1 cellular context compared by ENCODE assay signal in the genomic region with DNA sequence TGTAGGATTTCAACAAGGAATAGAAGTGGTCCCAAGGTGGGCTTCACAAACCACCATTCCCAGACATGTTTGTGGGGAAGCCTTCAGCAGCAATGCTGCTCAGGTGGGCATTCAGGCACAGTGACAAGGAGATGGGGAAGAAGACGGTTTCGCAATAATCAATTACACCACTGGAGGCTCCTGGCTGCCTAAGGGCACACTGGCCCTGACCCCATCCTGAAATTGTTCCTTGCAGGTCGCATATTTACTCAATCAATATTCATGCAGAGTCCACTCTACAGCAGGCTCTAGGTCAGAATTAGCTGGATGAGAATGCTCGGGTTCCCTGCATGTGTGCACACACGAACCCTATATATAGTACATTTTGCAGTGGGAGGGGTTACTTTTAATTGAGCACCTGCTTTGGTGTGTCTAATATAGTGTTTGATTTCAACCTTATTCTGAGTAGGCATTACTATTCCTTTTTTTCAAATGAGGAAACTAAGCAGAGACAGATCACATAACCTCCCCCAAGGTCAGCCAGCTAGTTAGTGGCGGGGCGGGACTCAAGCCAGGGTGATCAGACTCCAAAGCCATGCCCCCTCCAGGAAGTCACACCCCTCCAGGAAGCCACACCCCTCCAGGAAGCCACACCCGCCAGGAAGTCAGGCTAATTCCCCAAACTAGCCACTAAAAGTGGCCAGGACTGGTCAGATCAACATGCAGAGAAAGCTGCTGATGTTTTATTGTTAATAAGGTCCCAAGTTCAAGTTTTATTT.
TF ChIP-seq lines count a peak whose summit lies in the region.

No MANE protein-coding gene starts in this region.

TF ChIP-seq in K562, 482 proteins besides CTCF, POLR2A, EP300 and RAD21 (continued from another document and continues in another):
- TF ChIP-seq, protein P1, sequence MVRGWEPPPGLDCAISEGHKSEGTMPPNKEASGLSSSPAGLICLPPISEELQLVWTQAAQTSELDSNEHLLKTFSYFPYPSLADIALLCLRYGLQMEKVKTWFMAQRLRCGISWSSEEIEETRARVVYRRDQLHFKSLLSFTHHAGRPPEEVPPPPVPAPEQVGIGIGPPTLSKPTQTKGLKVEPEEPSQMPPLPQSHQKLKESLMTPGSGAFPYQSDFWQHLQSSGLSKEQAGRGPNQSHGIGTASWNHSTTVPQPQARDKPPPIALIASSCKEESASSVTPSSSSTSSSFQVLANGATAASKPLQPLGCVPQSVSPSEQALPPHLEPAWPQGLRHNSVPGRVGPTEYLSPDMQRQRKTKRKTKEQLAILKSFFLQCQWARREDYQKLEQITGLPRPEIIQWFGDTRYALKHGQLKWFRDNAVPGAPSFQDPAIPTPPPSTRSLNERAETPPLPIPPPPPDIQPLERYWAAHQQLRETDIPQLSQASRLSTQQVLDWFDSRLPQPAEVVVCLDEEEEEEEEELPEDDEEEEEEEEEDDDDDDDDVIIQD (CRISPR knock-in tag; IDR thresholded peaks at IDR 0.05): no peak
- no peak for TF ChIP-seq MYC (IDR thresholded peaks at IDR 0.05; ENCODE audit: low read depth, low read length)
- TF ChIP-seq MYC (CRISPR knock-in tag; IDR thresholded peaks at IDR 0.05; ENCODE audit: borderline replicate concordance, low read depth): no peak
- TF ChIP-seq ZKSCAN1 (IDR thresholded peaks at IDR 0.05; ENCODE audit: low read depth, low read length): no peak
- TF ChIP-seq STAT5A (IDR thresholded peaks at IDR 0.05; ENCODE audit: borderline replicate concordance, low read length): no peak
- no peak for TF ChIP-seq CREB1 (IDR thresholded peaks at IDR 0.05)
- no peak for TF ChIP-seq CREB1 (CRISPR knock-in tag; IDR thresholded peaks at IDR 0.05)
- peak; percentile 85 for TF ChIP-seq ELF1 (tag; IDR thresholded peaks at IDR 0.05)
- no peak for TF ChIP-seq ARNT (IDR thresholded peaks at IDR 0.05)
- TF ChIP-seq FOXA3 (CRISPR knock-in tag; conservative IDR thresholded peaks at IDR 0.05 in 1 of 2, IDR thresholded peaks at IDR 0.05 in 1 of 2): no peak
- no peak for TF ChIP-seq FOXJ2 (tag; IDR thresholded peaks at IDR 0.05)
- TF ChIP-seq NFYB (IDR thresholded peaks at IDR 0.05; ENCODE audit: extremely low read depth, insufficient read length): no peak
- TF ChIP-seq, protein P2, sequence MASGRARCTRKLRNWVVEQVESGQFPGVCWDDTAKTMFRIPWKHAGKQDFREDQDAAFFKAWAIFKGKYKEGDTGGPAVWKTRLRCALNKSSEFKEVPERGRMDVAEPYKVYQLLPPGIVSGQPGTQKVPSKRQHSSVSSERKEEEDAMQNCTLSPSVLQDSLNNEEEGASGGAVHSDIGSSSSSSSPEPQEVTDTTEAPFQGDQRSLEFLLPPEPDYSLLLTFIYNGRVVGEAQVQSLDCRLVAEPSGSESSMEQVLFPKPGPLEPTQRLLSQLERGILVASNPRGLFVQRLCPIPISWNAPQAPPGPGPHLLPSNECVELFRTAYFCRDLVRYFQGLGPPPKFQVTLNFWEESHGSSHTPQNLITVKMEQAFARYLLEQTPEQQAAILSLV (tag; IDR thresholded peaks at IDR 0.05): peak; percentile 50; the same call in 1 of the 2 replicates
- no peak for TF ChIP-seq CHD1 (IDR thresholded peaks at IDR 0.05; ENCODE audit: low read length)
- peak; percentile 87 for TF ChIP-seq CEBPG (CRISPR knock-in tag; IDR thresholded peaks at IDR 0.05)
- peak; percentile 79 to 96 for TF ChIP-seq CEBPG (tag; conservative IDR thresholded peaks at IDR 0.05 in 1 of 2, IDR thresholded peaks at IDR 0.05 in 1 of 2)
- TF ChIP-seq, protein P3, sequence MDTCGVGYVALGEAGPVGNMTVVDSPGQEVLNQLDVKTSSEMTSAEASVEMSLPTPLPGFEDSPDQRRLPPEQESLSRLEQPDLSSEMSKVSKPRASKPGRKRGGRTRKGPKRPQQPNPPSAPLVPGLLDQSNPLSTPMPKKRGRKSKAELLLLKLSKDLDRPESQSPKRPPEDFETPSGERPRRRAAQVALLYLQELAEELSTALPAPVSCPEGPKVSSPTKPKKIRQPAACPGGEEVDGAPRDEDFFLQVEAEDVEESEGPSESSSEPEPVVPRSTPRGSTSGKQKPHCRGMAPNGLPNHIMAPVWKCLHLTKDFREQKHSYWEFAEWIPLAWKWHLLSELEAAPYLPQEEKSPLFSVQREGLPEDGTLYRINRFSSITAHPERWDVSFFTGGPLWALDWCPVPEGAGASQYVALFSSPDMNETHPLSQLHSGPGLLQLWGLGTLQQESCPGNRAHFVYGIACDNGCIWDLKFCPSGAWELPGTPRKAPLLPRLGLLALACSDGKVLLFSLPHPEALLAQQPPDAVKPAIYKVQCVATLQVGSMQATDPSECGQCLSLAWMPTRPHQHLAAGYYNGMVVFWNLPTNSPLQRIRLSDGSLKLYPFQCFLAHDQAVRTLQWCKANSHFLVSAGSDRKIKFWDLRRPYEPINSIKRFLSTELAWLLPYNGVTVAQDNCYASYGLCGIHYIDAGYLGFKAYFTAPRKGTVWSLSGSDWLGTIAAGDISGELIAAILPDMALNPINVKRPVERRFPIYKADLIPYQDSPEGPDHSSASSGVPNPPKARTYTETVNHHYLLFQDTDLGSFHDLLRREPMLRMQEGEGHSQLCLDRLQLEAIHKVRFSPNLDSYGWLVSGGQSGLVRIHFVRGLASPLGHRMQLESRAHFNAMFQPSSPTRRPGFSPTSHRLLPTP (IDR thresholded peaks at IDR 0.05; ENCODE audit: borderline replicate concordance, extremely low read depth, insufficient read length): no peak
- TF ChIP-seq GABPA (tag; conservative IDR thresholded peaks at IDR 0.05; ENCODE audit: low read depth): peak; percentile 63
- no peak for TF ChIP-seq ZNF431 (CRISPR knock-in tag; IDR thresholded peaks at IDR 0.05)
- TF ChIP-seq, protein P4, sequence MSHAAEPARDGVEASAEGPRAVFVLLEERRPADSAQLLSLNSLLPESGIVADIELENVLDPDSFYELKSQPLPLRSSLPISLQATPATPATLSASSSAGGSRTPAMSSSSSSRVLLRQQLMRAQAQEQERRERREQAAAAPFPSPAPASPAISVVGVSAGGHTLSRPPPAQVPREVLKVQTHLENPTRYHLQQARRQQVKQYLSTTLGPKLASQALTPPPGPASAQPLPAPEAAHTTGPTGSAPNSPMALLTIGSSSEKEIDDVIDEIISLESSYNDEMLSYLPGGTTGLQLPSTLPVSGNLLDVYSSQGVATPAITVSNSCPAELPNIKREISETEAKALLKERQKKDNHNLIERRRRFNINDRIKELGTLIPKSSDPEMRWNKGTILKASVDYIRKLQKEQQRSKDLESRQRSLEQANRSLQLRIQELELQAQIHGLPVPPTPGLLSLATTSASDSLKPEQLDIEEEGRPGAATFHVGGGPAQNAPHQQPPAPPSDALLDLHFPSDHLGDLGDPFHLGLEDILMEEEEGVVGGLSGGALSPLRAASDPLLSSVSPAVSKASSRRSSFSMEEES (CRISPR knock-in tag; IDR thresholded peaks at IDR 0.05): no peak
- no peak for TF ChIP-seq U2AF2 (optimal IDR thresholded peaks at IDR 0.05; ENCODE audit: low read depth, low read length)
- TF ChIP-seq, protein P5, sequence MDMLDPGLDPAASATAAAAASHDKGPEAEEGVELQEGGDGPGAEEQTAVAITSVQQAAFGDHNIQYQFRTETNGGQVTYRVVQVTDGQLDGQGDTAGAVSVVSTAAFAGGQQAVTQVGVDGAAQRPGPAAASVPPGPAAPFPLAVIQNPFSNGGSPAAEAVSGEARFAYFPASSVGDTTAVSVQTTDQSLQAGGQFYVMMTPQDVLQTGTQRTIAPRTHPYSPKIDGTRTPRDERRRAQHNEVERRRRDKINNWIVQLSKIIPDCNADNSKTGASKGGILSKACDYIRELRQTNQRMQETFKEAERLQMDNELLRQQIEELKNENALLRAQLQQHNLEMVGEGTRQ (CRISPR knock-in tag; IDR thresholded peaks at IDR 0.05): no peak
- TF ChIP-seq, protein P6, sequence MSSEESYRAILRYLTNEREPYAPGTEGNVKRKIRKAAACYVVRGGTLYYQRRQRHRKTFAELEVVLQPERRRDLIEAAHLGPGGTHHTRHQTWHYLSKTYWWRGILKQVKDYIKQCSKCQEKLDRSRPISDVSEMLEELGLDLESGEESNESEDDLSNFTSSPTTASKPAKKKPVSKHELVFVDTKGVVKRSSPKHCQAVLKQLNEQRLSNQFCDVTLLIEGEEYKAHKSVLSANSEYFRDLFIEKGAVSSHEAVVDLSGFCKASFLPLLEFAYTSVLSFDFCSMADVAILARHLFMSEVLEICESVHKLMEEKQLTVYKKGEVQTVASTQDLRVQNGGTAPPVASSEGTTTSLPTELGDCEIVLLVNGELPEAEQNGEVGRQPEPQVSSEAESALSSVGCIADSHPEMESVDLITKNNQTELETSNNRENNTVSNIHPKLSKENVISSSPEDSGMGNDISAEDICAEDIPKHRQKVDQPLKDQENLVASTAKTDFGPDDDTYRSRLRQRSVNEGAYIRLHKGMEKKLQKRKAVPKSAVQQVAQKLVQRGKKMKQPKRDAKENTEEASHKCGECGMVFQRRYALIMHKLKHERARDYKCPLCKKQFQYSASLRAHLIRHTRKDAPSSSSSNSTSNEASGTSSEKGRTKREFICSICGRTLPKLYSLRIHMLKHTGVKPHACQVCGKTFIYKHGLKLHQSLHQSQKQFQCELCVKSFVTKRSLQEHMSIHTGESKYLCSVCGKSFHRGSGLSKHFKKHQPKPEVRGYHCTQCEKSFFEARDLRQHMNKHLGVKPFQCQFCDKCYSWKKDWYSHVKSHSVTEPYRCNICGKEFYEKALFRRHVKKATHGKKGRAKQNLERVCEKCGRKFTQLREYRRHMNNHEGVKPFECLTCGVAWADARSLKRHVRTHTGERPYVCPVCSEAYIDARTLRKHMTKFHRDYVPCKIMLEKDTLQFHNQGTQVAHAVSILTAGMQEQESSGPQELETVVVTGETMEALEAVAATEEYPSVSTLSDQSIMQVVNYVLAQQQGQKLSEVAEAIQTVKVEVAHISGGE (CRISPR knock-in tag; IDR thresholded peaks at IDR 0.05): 0 out of 6 replicates have a peak, but pooled peaks of 1 of the 3 experiments have one; percentile 10
- TF ChIP-seq THRAP3 (IDR thresholded peaks at IDR 0.05; ENCODE audit: borderline replicate concordance): no peak
- TF ChIP-seq PRMT5 (CRISPR knock-in tag; IDR thresholded peaks at IDR 0.05): no peak
- TF ChIP-seq DMBX1 (CRISPR knock-in tag; IDR thresholded peaks at IDR 0.05; ENCODE audit: borderline replicate concordance): no peak
- no peak for TF ChIP-seq ZNF699 (CRISPR knock-in tag; IDR thresholded peaks at IDR 0.05; ENCODE audit: insufficient replicate concordance)
- no peak for TF ChIP-seq ZNF445 (CRISPR knock-in tag; IDR thresholded peaks at IDR 0.05; ENCODE audit: low read depth)
- TF ChIP-seq ZNF146 (CRISPR knock-in tag; IDR thresholded peaks at IDR 0.05; ENCODE audit: unreplicated experiment): no peak
- TF ChIP-seq, protein P7, sequence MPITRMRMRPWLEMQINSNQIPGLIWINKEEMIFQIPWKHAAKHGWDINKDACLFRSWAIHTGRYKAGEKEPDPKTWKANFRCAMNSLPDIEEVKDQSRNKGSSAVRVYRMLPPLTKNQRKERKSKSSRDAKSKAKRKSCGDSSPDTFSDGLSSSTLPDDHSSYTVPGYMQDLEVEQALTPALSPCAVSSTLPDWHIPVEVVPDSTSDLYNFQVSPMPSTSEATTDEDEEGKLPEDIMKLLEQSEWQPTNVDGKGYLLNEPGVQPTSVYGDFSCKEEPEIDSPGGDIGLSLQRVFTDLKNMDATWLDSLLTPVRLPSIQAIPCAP (CRISPR knock-in tag; IDR thresholded peaks at IDR 0.05; ENCODE audit: borderline replicate concordance): no peak
- TF ChIP-seq XRCC5 (IDR thresholded peaks at IDR 0.05; ENCODE audit: low read depth, low read length): no peak
- no peak for TF ChIP-seq SMARCA5 (IDR thresholded peaks at IDR 0.05)
- TF ChIP-seq ZNF263 (CRISPR knock-in tag; IDR thresholded peaks at IDR 0.05; ENCODE audit: borderline replicate concordance): no peak
- peak in 1 of 3 experiments; percentile 7 for TF ChIP-seq YY1 (IDR thresholded peaks at IDR 0.05; ENCODE audit: borderline replicate concordance in 1 of 3, control insufficient read depth in 1 of 3, extremely low read depth in 1 of 3, insufficient read depth in 3 of 3, insufficient read length in 1 of 3, insufficient replicate concordance in 2 of 3, low read depth in 1 of 3, low read length in 2 of 3)
- no peak for TF ChIP-seq ETV6 (IDR thresholded peaks at IDR 0.05; ENCODE audit: borderline replicate concordance in 1 of 2, low read depth in 2 of 2, low read length in 1 of 2)
- TF ChIP-seq ETV6 (CRISPR knock-in tag; IDR thresholded peaks at IDR 0.05; ENCODE audit: borderline replicate concordance): no peak
- no peak for TF ChIP-seq SNIP1 (IDR thresholded peaks at IDR 0.05; ENCODE audit: low read depth)
- no peak for TF ChIP-seq MTA3 (IDR thresholded peaks at IDR 0.05; ENCODE audit: borderline replicate concordance)
- no peak for TF ChIP-seq PHF21A (IDR thresholded peaks at IDR 0.05; ENCODE audit: borderline replicate concordance, low read depth)
- no peak for TF ChIP-seq ZNF311 (CRISPR knock-in tag; IDR thresholded peaks at IDR 0.05)
- peak; percentile 38 for TF ChIP-seq TAF9B (IDR thresholded peaks at IDR 0.05; ENCODE audit: partially characterized antibody)
- TF ChIP-seq RBM39 (optimal IDR thresholded peaks at IDR 0.05; ENCODE audit: low read depth, low read length): no peak
- TF ChIP-seq, protein P8, sequence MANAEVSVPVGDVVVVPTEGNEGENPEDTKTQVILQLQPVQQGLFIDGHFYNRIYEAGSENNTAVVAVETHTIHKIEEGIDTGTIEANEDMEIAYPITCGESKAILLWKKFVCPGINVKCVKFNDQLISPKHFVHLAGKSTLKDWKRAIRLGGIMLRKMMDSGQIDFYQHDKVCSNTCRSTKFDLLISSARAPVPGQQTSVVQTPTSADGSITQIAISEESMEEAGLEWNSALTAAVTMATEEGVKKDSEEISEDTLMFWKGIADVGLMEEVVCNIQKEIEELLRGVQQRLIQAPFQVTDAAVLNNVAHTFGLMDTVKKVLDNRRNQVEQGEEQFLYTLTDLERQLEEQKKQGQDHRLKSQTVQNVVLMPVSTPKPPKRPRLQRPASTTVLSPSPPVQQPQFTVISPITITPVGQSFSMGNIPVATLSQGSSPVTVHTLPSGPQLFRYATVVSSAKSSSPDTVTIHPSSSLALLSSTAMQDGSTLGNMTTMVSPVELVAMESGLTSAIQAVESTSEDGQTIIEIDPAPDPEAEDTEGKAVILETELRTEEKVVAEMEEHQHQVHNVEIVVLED (CRISPR knock-in tag; IDR thresholded peaks at IDR 0.05): no peak
- no peak for TF ChIP-seq CBX5 (IDR thresholded peaks at IDR 0.05; ENCODE audit: borderline replicate concordance, low read depth)
- no peak for TF ChIP-seq RB1 (IDR thresholded peaks at IDR 0.05; ENCODE audit: low read depth)
- no peak for TF ChIP-seq KLF13 (tag; IDR thresholded peaks at IDR 0.05; ENCODE audit: borderline replicate concordance, low read depth)
- no peak for TF ChIP-seq ZSCAN32 (CRISPR knock-in tag; IDR thresholded peaks at IDR 0.05)
- TF ChIP-seq SMARCE1 (IDR thresholded peaks at IDR 0.05): no peak
